In genomic region chr10:60801538-60801937, GRCh38 we compare ENCODE assay signal across 1 cellular context.
TF ChIP-seq lines count a peak whose summit lies in the region.

No MANE protein-coding gene starts in this region.

TF ChIP-seq in K562, 482 proteins besides CTCF, POLR2A, EP300 and RAD21 (continued from another document):
- TF ChIP-seq ZNF318 (IDR thresholded peaks at IDR 0.05; ENCODE audit: borderline replicate concordance in 1 of 2, low read depth in 1 of 2) (0 out of 4 replicates have a peak, but pooled peaks of 1 of the 2 experiments have one; percentile 33), ZNF316 (IDR thresholded peaks at IDR 0.05) (peak; percentile 25; the same call in 1 of the 2 replicates), STAG1 (CRISPR knock-in tag; IDR thresholded peaks at IDR 0.05; ENCODE audit: borderline replicate concordance) (no peak), CEBPB (tag; IDR thresholded peaks at IDR 0.05) (peak; percentile 46; the same call in 1 of the 2 replicates), CEBPG (CRISPR knock-in tag; IDR thresholded peaks at IDR 0.05) (no peak), CEBPG (tag; conservative IDR thresholded peaks at IDR 0.05 in 1 of 2, IDR thresholded peaks at IDR 0.05 in 1 of 2) (peak; percentile 77 to 91), SNAPC5 (CRISPR knock-in tag; IDR thresholded peaks at IDR 0.05) (no peak), ZC3H8 (IDR thresholded peaks at IDR 0.05) (no peak), TCFL5 (CRISPR knock-in tag; conservative IDR thresholded peaks at IDR 0.05) (no peak), ZNF146 (CRISPR knock-in tag; IDR thresholded peaks at IDR 0.05; ENCODE audit: unreplicated experiment) (no peak), C11orf30 (IDR thresholded peaks at IDR 0.05; ENCODE audit: low read depth) (peak; percentile 26; the same call in 1 of the 2 replicates), ZFX (CRISPR knock-in tag; IDR thresholded peaks at IDR 0.05) (no peak), MAFK (IDR thresholded peaks at IDR 0.05; ENCODE audit: low read length) (0 out of 2 replicates have a peak, but pooled peaks have one; percentile 9)
